8 cellular contexts compared by ENCODE assay signal in the genomic region with DNA sequence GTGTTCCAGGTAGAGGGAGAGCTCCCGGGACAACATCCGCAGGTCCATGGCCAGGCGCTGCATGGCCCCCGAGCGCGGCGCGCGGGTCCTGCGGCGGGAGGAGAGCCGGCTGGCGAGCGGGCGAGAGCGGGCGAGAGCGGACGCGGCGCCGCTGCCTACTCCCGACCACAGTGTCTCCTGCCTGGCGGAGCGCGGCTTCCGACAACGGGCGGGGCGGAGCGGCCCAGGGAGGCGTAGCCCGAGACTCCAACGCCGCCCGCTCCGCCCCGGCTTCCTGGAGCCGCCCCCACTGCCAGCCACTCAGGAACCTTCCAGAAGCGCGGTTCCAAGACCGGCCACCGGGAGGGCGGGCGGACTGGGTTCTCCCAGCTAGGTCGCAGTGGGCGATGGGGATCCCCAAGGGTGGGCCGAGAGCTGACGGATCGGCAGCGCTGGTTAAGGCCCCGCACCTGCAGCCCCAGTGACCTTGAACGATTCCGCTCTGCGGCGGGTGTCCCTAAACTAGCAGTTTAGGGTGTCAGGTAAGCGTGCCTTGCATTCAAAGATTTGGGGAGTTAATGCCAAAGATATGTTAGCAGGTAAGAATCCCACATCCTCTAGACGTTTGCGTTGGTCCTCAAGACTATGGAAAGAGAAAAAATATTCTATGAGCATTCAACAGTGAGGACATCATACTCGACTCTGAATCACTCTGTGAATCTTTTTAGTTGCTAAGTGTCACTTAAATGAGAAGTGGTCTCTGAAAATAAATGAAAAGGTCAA. TPM values are rescaled to one million over a fixed set of nuclear protein-coding genes. Genes with fewer than 3 reads are reported as not detected.
DNase-seq lines count a peak whose midpoint lies in the region; ATAC-seq and TF ChIP-seq lines count a peak whose summit lies in the region.

A gene with protein sequence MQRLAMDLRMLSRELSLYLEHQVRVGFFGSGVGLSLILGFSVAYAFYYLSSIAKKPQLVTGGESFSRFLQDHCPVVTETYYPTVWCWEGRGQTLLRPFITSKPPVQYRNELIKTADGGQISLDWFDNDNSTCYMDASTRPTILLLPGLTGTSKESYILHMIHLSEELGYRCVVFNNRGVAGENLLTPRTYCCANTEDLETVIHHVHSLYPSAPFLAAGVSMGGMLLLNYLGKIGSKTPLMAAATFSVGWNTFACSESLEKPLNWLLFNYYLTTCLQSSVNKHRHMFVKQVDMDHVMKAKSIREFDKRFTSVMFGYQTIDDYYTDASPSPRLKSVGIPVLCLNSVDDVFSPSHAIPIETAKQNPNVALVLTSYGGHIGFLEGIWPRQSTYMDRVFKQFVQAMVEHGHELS (minus strand): TSS at position 172 of the 762 bp plus-strand sequence. CDS start 109 bp downstream, at position 63.

- peak; percentile 90 for DNase-seq in ACHN
- DNase-seq in NCI-H2171 (lab: John Stamatoyannopoulos, UW) = peak; percentile 79
- DNase-seq in breast epithelium (ENCODE audit: low spot score in 2 of 2) = peak; percentile 86 to 91
- peak; percentile 94 for DNase-seq in iPS-NIHi7 (ENCODE audit: extremely low spot score)
- peak; percentile 66 for DNase-seq in smooth muscle cell of the brain vasculature (ENCODE audit: low read depth, low spot score)

- H3K27ac ChIP-seq in VCaP (peak within 1 kb of the TSS; percentile 75), breast epithelium (peak within 1 kb of the TSS; percentile 89 to 92)

- H3K27me3 ChIP-seq in breast epithelium = no peaks in the 10 kb centered on the region

- TF ChIP-seq CTCF in VCaP (conservative IDR thresholded peaks at IDR 0.05) (peak; percentile 44), breast epithelium (IDR thresholded peaks at IDR 0.05) (peak; percentile 43 to 86 (median 70))

- intact Hi-C loops in breast epithelium (cut with DNase I; ENCODE audit: low total_unique reads) = no loop called here

- in situ Hi-C loops in ACHN (cut with HindIII; ENCODE audit: low pct_ligation_motif_present, low pct_unique_long_range_greater_than_20kb, low sequenced_read_pairs) = no loop called here

- H3K9me3 ChIP-seq in breast epithelium = no peaks in the 10 kb centered on the region

- no peaks in the 10 kb centered on the region for H3K36me3 ChIP-seq in breast epithelium

- peak; percentile 90 for ATAC-seq in GM18861 (IDR thresholded peaks at IDR 0.05; ENCODE audit: unreplicated experiment)
- peak; percentile 94 for ATAC-seq in HG03097 (IDR thresholded peaks at IDR 0.05; ENCODE audit: low FRiP score, unreplicated experiment)

- no peak for TF ChIP-seq POLR2A in breast epithelium (IDR thresholded peaks at IDR 0.05)

- peak within 1 kb of the TSS; percentile 77 to 88 (median 83) for H3K4me3 ChIP-seq in breast epithelium

- no peaks in the 10 kb centered on the region for H3K4me1 ChIP-seq in breast epithelium

RNA-seq across cellular contexts. Expression of the gene that starts here (rescaled TPM):
- total RNA-seq in breast epithelium = 10 to 100 TPM; 12.6 to 16.2 (median 13.1) TPM

Comparison
In these comparisons a context has a peak if more than half of its experiments do, and no peak if none do; other contexts are left out.
1. Peak in every context shown above with its lines: DNase-seq, ATAC-seq, H3K4me3 ChIP-seq and H3K27ac ChIP-seq.